ENCODE assay signal across 26 cellular contexts in the genomic region with DNA sequence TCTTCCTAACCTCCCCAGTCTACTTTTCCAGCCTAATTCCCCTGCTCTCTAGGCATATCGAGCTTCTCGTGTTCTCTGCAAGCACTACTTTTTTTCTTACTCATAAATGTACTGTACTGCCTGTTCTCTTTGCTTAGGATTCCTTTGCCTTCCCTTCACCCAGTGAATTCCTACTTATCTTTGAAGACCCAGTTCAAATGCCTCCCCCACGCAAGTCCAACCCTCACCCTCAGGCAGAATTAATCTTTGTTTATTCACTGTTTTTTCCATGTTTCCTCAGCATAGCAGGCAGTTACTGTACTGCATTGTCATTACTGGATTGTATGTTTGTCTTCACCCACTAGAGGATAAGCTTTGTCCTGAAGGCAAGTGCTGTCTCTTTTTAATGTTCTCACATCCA.
A peak's percentile ranks its signal among the peaks of the same experiment; 100 is the strongest.
DNase-seq lines count a peak whose midpoint lies in the region; ATAC-seq, FAIRE-seq and TF ChIP-seq lines count a peak whose summit lies in the region.
"Had no signal": no experiment of that assay in that cellular context is flagged by ENCODE, and none has a peak within 500 bp of the region (broad histone marks: within the 10 kb centered on the region; RNA-seq: fewer than 3 reads in every experiment).

No MANE protein-coding gene starts in this region.

- H2BK120ac ChIP-seq in H1 (replicated peaks; ENCODE audit: low read depth, low read length) (no peak overlapping the region), neuronal stem cell (ENCODE audit: low read depth, low read length) (no peak overlapping the region)

- peak overlapping the region; percentile 46 for H3K27ac ChIP-seq in PC-3 (ENCODE audit: low read length)
- H3K27ac ChIP-seq in H1 (ENCODE audit: low read depth, low read length) = no peak overlapping the region
- H3K27ac ChIP-seq in neuronal stem cell (replicated peaks; ENCODE audit: low read length) = peak overlapping the region; percentile 21
- H3K27ac ChIP-seq: adrenal gland, foreskin keratinocyte had no signal

- H3K4ac ChIP-seq in H1 (replicated peaks; ENCODE audit: insufficient read length, low read depth, low read length) (no peak overlapping the region), neuronal stem cell (ENCODE audit: low read length) (no peak overlapping the region)

- peak; percentile 85 for ATAC-seq in PC-3
- no peak for ATAC-seq in natural killer cell
- no peak for ATAC-seq in HG03108 (IDR thresholded peaks at IDR 0.05; ENCODE audit: unreplicated experiment)
- ATAC-seq: foreskin keratinocyte, HCT116, K562, Right ventricle myocardium inferior had no signal

- no peaks in the 10 kb centered on the region for H3F3A ChIP-seq in PC-3 (ENCODE audit: low read length, unreplicated experiment)

- peak overlapping the region; percentile 63 for H2AFZ ChIP-seq in PC-3 (ENCODE audit: low read length)
- peak overlapping the region; percentile 89; the same call in 1 of the 2 replicates for H2AFZ ChIP-seq in H1 (ENCODE audit: low read length)
- H2AFZ ChIP-seq in neuronal stem cell (ENCODE audit: low read length) = no peak overlapping the region

- no peaks in the 10 kb centered on the region for H3K23me2 ChIP-seq in H1 (ENCODE audit: low read depth, low read length)

- TF ChIP-seq RAD21 in H1 (IDR thresholded peaks at IDR 0.05 in 1 of 2, conservative IDR thresholded peaks at IDR 0.05 in 1 of 2; ENCODE audit: low read depth in 2 of 2, low read length in 2 of 2) = no peak

- H4K8ac ChIP-seq in H1 (ENCODE audit: extremely low read depth, insufficient read depth, low read length) = no peak overlapping the region
- H4K8ac ChIP-seq in neuronal stem cell (ENCODE audit: low read depth, low read length) = no peak overlapping the region

- H3K9me3 Mint-ChIP-seq in natural killer cell = no peaks in the 10 kb centered on the region
- H3K9me3 Mint-ChIP-seq: mesothelial cell of epicardium had no signal

- peak overlapping the region; percentile 77 for H3K4me2 ChIP-seq in PC-3 (ENCODE audit: low read length)
- H3K4me2 ChIP-seq in H1 (ENCODE audit: insufficient read depth in 1 of 2, low read depth in 2 of 2, low read length in 2 of 2) = no peak overlapping the region
- no peak overlapping the region for H3K4me2 ChIP-seq in neuronal stem cell (ENCODE audit: insufficient read depth, low read length, poor library complexity, severe bottlenecking)

- no peak overlapping the region for H3K18ac ChIP-seq in H1 (ENCODE audit: extremely low read depth, low read length)
- no peak overlapping the region for H3K18ac ChIP-seq in neuronal stem cell (ENCODE audit: low read length)

- H3K9me2 ChIP-seq in PC-3 (replicated peaks; ENCODE audit: low read length) = no peaks in the 10 kb centered on the region

- peak overlapping the region; percentile 18; the same call in 1 of the 2 replicates for H3K9ac ChIP-seq in PC-3 (ENCODE audit: low read length)
- no peak overlapping the region for H3K9ac ChIP-seq in H1 (replicated peaks in 1 of 4; ENCODE audit: extremely low read depth in 1 of 4, low read depth in 3 of 4, low read length in 3 of 4)
- no peak overlapping the region for H3K9ac ChIP-seq in neuronal stem cell (ENCODE audit: low read depth, low read length, poor library complexity)

- no peaks in the 10 kb centered on the region for H3K4me1 Mint-ChIP-seq in natural killer cell
- H3K4me1 Mint-ChIP-seq: mesothelial cell of epicardium had no signal

- no peak overlapping the region for H3K4me3 Mint-ChIP-seq in natural killer cell
- H3K4me3 Mint-ChIP-seq: mesothelial cell of epicardium, nephron progenitor cell had no signal

- H4K20me1 ChIP-seq in PC-3 (ENCODE audit: low read length) (no peaks in the 10 kb centered on the region), H1 (replicated peaks in 1 of 2; ENCODE audit: control insufficient read depth in 1 of 2, insufficient read depth in 2 of 2, low read length in 2 of 2) (no peaks in the 10 kb centered on the region)

- H2AK5ac ChIP-seq in H1 (ENCODE audit: low read depth, low read length) (no peak overlapping the region), neuronal stem cell (ENCODE audit: low read depth, low read length) (no peak overlapping the region)

- 0 out of 2 replicates have a peak overlapping the region, but pooled peaks have one; percentile 40 for H2BK15ac ChIP-seq in H1 (ENCODE audit: low read length)
- no peak overlapping the region for H2BK15ac ChIP-seq in neuronal stem cell (ENCODE audit: low read length)

- no peaks in the 10 kb centered on the region for H3K9me3 ChIP-seq in PC-3 (ENCODE audit: low read length)
- no peaks in the 10 kb centered on the region for H3K9me3 ChIP-seq in H1 (ENCODE audit: insufficient read depth in 2 of 2, low read depth in 1 of 2, low read length in 1 of 2)
- H3K9me3 ChIP-seq in neuronal stem cell (replicated peaks in 1 of 2; ENCODE audit: control insufficient read depth in 2 of 2, insufficient read depth in 1 of 2, low read depth in 1 of 2, low read length in 2 of 2) = peaks cover 0 to 3% of the 10 kb centered on the region in 2 donors
- H3K9me3 ChIP-seq: adrenal gland, BE2C had no signal

- no peak overlapping the region for H3K56ac ChIP-seq in H1 (replicated peaks; ENCODE audit: insufficient read length, low read depth, low read length)

- H2BK20ac ChIP-seq in H1 (ENCODE audit: low read length) = no peak overlapping the region

- no peak for TF ChIP-seq EP300 in H1 (IDR thresholded peaks at IDR 0.05; ENCODE audit: borderline replicate concordance in 1 of 2, low read depth in 2 of 2, low read length in 2 of 2)

- no peak overlapping the region for H3K23ac ChIP-seq in H1 (ENCODE audit: insufficient read length)
- no peak overlapping the region for H3K23ac ChIP-seq in neuronal stem cell (ENCODE audit: low read depth, low read length, poor library complexity)

- FAIRE-seq in H1 (lab: Jason Lieb, UNC) = no peak
- FAIRE-seq: D721Med, GM12891, K562, kidney, small intestine had no signal

- H2BK12ac ChIP-seq in H1 (ENCODE audit: low read depth, low read length) = no peak overlapping the region
- no peak overlapping the region for H2BK12ac ChIP-seq in neuronal stem cell (ENCODE audit: low read length)

- no peak overlapping the region for H4K5ac ChIP-seq in H1 (ENCODE audit: insufficient read length, low read depth, low read length)

- CTCF ChIA-PET in PC-3 (lab: Charles Lee) = no interaction called here
- CTCF ChIA-PET in H1 (lab: Charles Lee; ENCODE audit: partially characterized antibody) = interaction anchor here (1.4 kb wide), 1 partner anchor 14 kb away, joined by 3 read pairs; no protein-coding TSS in a partner anchor

- H3K79me1 ChIP-seq in H1 (ENCODE audit: low read depth, low read length) (no peaks in the 10 kb centered on the region), neuronal stem cell (ENCODE audit: low read depth, low read length) (no peaks in the 10 kb centered on the region)

- H3K14ac ChIP-seq in H1 (ENCODE audit: insufficient read length) (no peak overlapping the region), neuronal stem cell (ENCODE audit: low read length) (no peak overlapping the region)

- WGBS in H1 (ENCODE audit: extremely low coverage in 1 of 2, insufficient coverage in 1 of 2, insufficient read length in 1 of 2, insufficient replicate concordance in 2 of 2, low coverage in 1 of 2, low lambda C conversion rate in 2 of 2, missing lambda C conversion rate in 1 of 2), 2 experiments = 88% methylated on average over 3 of the region's 3 CpGs; no CpG with 5 or more reads in 1 of the 2 experiments
- WGBS in neuronal stem cell (ENCODE audit: extremely low coverage in 2 of 2, insufficient read length in 2 of 2, insufficient replicate concordance in 1 of 2), 2 donors = no CpG with 5 or more reads among the region's 3 CpGs

- peak; percentile 5 for DNase-seq in DMS53 (lab: John Stamatoyannopoulos, UW)
- no peak for DNase-seq in DMS53 treated with DMSO at 0.1 percent for 48 hours (lab: John Stamatoyannopoulos, UW; ENCODE audit: unreplicated experiment)
- DNase-seq in PC-3 = peak; percentile 64
- no peak for DNase-seq in H1 (ENCODE audit: low read depth in 1 of 2, low spot score in 2 of 2)
- DNase-seq in neuronal stem cell (ENCODE audit: low spot score) = no peak
- DNase-seq in stimulated activated naive CD4-positive, alpha-beta T cell (lab: John Stamatoyannopoulos, UW) = no peak
- DNase-seq in natural killer cell = no peak
- DNase-seq: activated CD4-positive, alpha-beta T cell treated with anti-CD3 and anti-CD28 coated beads, Interleukin-2, amount 50 U/mL, for 1 hour; activated CD8-positive, alpha-beta memory T cell treated with anti-CD3 and anti-CD28 coated beads, Interleukin-2, amount 50 U/mL, for 4 hours; activated effector memory CD4-positive, alpha-beta T cell treated with anti-CD3 and anti-CD28 coated beads, Interleukin-2, amount 50 U/mL, for 16 hours; adrenal gland; BE2C; foreskin keratinocyte; kidney; NCI-H2029; NCI-H524 treated with DMSO at 0.1 percent for 48 hours; nephron progenitor cell; small intestine; stimulated activated CD4-positive, alpha-beta T cell treated with anti-CD3 and anti-CD28 coated beads, Interleukin-4, amount 100 ng/mL, for 1 hour had no signal

- H2BK5ac ChIP-seq in H1 (ENCODE audit: low read depth, low read length) = no peak overlapping the region
- H2BK5ac ChIP-seq in neuronal stem cell (ENCODE audit: low read length) = no peak overlapping the region

- H3K4me1 ChIP-seq in PC-3 (ENCODE audit: insufficient read depth, low read length) (peaks cover 20% of the 10 kb centered on the region), H1 (replicated peaks in 1 of 4; ENCODE audit: control insufficient read depth in 3 of 4, insufficient read depth in 4 of 4, low read length in 3 of 4) (peaks cover 0 to 6% (median 3%) of the 10 kb centered on the region in 4 experiments; a peak in 4 of 7 replicates), neuronal stem cell (ENCODE audit: control insufficient read depth in 2 of 2, insufficient read depth in 1 of 2, low read depth in 1 of 2, low read length in 2 of 2) (peaks cover 8 to 41% of the 10 kb centered on the region in 2 donors)
- H3K4me1 ChIP-seq: adrenal gland, foreskin keratinocyte had no signal

- H3K4me3 ChIP-seq in PC-3 (ENCODE audit: low read length) (peak overlapping the region; percentile 19; the same call in 1 of the 2 replicates), H1 (ENCODE audit: extremely low read depth in 1 of 4, insufficient read depth in 2 of 4, low read depth in 3 of 4, low read length in 4 of 4) (no peak overlapping the region), neuronal stem cell (ENCODE audit: low read length in 2 of 2) (peak overlapping the region in 1 of 2 donors; percentile 10)
- H3K4me3 ChIP-seq: adrenal gland, K562 had no signal

- TF ChIP-seq CTCF in PC-3 (conservative IDR thresholded peaks at IDR 0.05; ENCODE audit: low read depth, low read length) = no peak
- TF ChIP-seq CTCF in H1 (IDR thresholded peaks at IDR 0.05; ENCODE audit: control extremely low read depth in 1 of 3, insufficient read depth in 1 of 3, low read depth in 1 of 3, low read length in 3 of 3) = no peak
- no peak for TF ChIP-seq CTCF in natural killer cell (IDR thresholded peaks at IDR 0.05)

- TF ChIP-seq POLR2A in H1 (IDR thresholded peaks at IDR 0.05; ENCODE audit: control extremely low read depth in 1 of 2, low read depth in 2 of 2, low read length in 2 of 2) = no peak

- POLR2A ChIA-PET in PC-3 (lab: Charles Lee; ENCODE audit: unreplicated experiment) = interaction anchor here (0.6 kb wide), 1 partner anchor 52 kb away, joined by 5 read pairs; no protein-coding TSS in a partner anchor
- POLR2A ChIA-PET in H1 (lab: Charles Lee; ENCODE audit: partially characterized antibody) = no interaction called here

- H4K91ac ChIP-seq in H1 (replicated peaks; ENCODE audit: insufficient read length, low read length) = no peak overlapping the region
- no peak overlapping the region for H4K91ac ChIP-seq in neuronal stem cell (ENCODE audit: low read depth, low read length, poor library complexity)

- H3K27ac Mint-ChIP-seq in natural killer cell = no peak overlapping the region
- H3K27ac Mint-ChIP-seq: mesothelial cell of epicardium, nephron progenitor cell had no signal

- H3K79me2 ChIP-seq in PC-3 (ENCODE audit: low read length) (no peaks in the 10 kb centered on the region), H1 (ENCODE audit: control insufficient read depth in 1 of 2, insufficient read depth in 2 of 2, low read length in 2 of 2) (no peaks in the 10 kb centered on the region)

- no peaks in the 10 kb centered on the region for H3K36me3 Mint-ChIP-seq in natural killer cell
- H3K36me3 Mint-ChIP-seq: mesothelial cell of epicardium had no signal

- H3K27me3 ChIP-seq in PC-3 (ENCODE audit: low read length) = no peaks in the 10 kb centered on the region
- no peaks in the 10 kb centered on the region for H3K27me3 ChIP-seq in H1 (replicated peaks in 1 of 4; ENCODE audit: control insufficient read depth in 3 of 4, extremely low read depth in 1 of 4, insufficient read depth in 3 of 4, low read length in 3 of 4)
- no peaks in the 10 kb centered on the region for H3K27me3 ChIP-seq in neuronal stem cell (ENCODE audit: control insufficient read depth in 3 of 3, insufficient read depth in 3 of 3, low read depth in 1 of 3, low read length in 3 of 3)
- H3K27me3 ChIP-seq: adrenal gland, BE2C had no signal

- intact Hi-C loops in PC-3 (cut with micrococcal nuclease) (loop anchor here (5.0 kb wide), 1 partner anchor 37 kb away; no protein-coding TSS in a partner anchor), natural killer cell (cut with micrococcal nuclease) (no loop called here)

- no peaks in the 10 kb centered on the region for H3K36me3 ChIP-seq in PC-3 (ENCODE audit: low read depth, low read length)
- no peaks in the 10 kb centered on the region for H3K36me3 ChIP-seq in H1 (ENCODE audit: control insufficient read depth in 2 of 4, insufficient read depth in 4 of 4, low read length in 3 of 4)
- H3K36me3 ChIP-seq in neuronal stem cell (replicated peaks in 1 of 2; ENCODE audit: control insufficient read depth in 2 of 2, insufficient read depth in 2 of 2, low read length in 2 of 2) = no peaks in the 10 kb centered on the region
- H3K36me3 ChIP-seq: adrenal gland, BE2C had no signal

- no TSS peak for BruUV-seq in PC-3 (replicated peaks; lab: Mats Ljungman, UMichigan)

- H3K27me3 Mint-ChIP-seq in natural killer cell (ENCODE audit: low read depth in 2 of 2) = no peaks in the 10 kb centered on the region

Comparison
In these comparisons a context has a peak if more than half of its experiments do, and no peak if none do; other contexts are left out.
1. DNase-seq: peak in DMS53 (single experiment) and PC-3 (single experiment); none in DMS53 treated with DMSO at 0.1 percent for 48 hours (single experiment), H1 (0 of 2), neuronal stem cell (single experiment), stimulated activated naive CD4-positive, alpha-beta T cell (0 of 6) and natural killer cell (single experiment).